In genomic region chr5:93891491-93892480, GRCh38 we compare ENCODE assay signal across 14 cellular contexts.
DNase-seq lines count a peak whose midpoint lies in the region; ATAC-seq and TF ChIP-seq lines count a peak whose summit lies in the region.
"Had no signal": no experiment of that assay in that cellular context is flagged by ENCODE, and none has a peak within 500 bp of the region (broad histone marks: within the 10 kb centered on the region; RNA-seq: fewer than 3 reads in every experiment).

No MANE protein-coding gene starts in this region.

- H3K4me3 ChIP-seq in foreskin fibroblast (ENCODE audit: low read depth in 1 of 2, low read length in 2 of 2): no peak overlapping the region
- H3K4me3 ChIP-seq: PC-9 had no signal

- H3K4me3 Mint-ChIP-seq in T-helper 17 cell: no peak overlapping the region
- H3K4me3 Mint-ChIP-seq in neural crest cell: peak overlapping the region; percentile 67
- H3K4me3 Mint-ChIP-seq: naive B cell had no signal

- TF ChIP-seq CTCF in neural crest cell (conservative IDR thresholded peaks at IDR 0.05) (no peak), foreskin fibroblast (IDR thresholded peaks at IDR 0.05; ENCODE audit: low read depth, low read length) (no peak)

- DNase-seq in M059J (ENCODE audit: low read depth) (peak; percentile 3), NCI-H2081 (lab: John Stamatoyannopoulos, UW) (peak; percentile 28 to 67), T-helper 17 cell (no peak), neural crest cell (ENCODE audit: low read depth, low spot score) (no peak), NCI-H526 (lab: John Stamatoyannopoulos, UW) (no peak), foreskin fibroblast (no peak)
- no peak for DNase-seq in activated naive CD4-positive, alpha-beta T cell (lab: John Stamatoyannopoulos, UW)
- DNase-seq: activated CD4-positive, CD25-positive, alpha-beta regulatory T cell treated with anti-CD3 and anti-CD28 coated beads, Interleukin-2, amount 50 U/mL, for 72 hours; activated T-cell treated with anti-CD3 and anti-CD28 coated beads, Interleukin-2, amount 50 U/mL, for 48 hours; aorta; naive B cell; PC-9; T-helper 1 cell had no signal

- ATAC-seq in T-helper 17 cell: no peak
- no peak for ATAC-seq in HG02588 (IDR thresholded peaks at IDR 0.05; ENCODE audit: unreplicated experiment)

- H3K4me1 Mint-ChIP-seq in T-helper 17 cell (peaks cover 14% of the 10 kb centered on the region), neural crest cell (peaks cover 74% of the 10 kb centered on the region)

- peak overlapping the region; percentile 10 for H3K27ac Mint-ChIP-seq in T-helper 17 cell
- H3K27ac Mint-ChIP-seq in neural crest cell (ENCODE audit: unreplicated experiment): peak overlapping the region; percentile 90
- H3K27ac Mint-ChIP-seq: naive B cell had no signal

- H3K27me3 Mint-ChIP-seq in T-helper 17 cell (no peaks in the 10 kb centered on the region), neural crest cell (ENCODE audit: low read depth) (no peaks in the 10 kb centered on the region)
- H3K27me3 Mint-ChIP-seq: naive B cell had no signal

- H3K36me3 Mint-ChIP-seq in T-helper 17 cell (ENCODE audit: low read depth) (peaks cover 2% of the 10 kb centered on the region), neural crest cell (ENCODE audit: low read depth) (no peaks in the 10 kb centered on the region)
- H3K36me3 Mint-ChIP-seq: naive B cell had no signal

- H3K9me3 ChIP-seq in T-helper 17 cell (ENCODE audit: control insufficient read depth, low read length, poor library complexity, severe bottlenecking): no peaks in the 10 kb centered on the region

- H3K9me3 Mint-ChIP-seq in neural crest cell: no peaks in the 10 kb centered on the region
- H3K9me3 Mint-ChIP-seq: naive B cell had no signal

Comparison
In these comparisons a context has a peak if more than half of its experiments do, and no peak if none do; other contexts are left out.
1. DNase-seq: peak in M059J (single experiment) and NCI-H2081 (2 of 2); none in T-helper 17 cell (0 of 3), neural crest cell (single experiment), NCI-H526 (0 of 2), activated naive CD4-positive, alpha-beta T cell (0 of 4) and foreskin fibroblast (0 of 2).